ENCODE assay signal across 13 cellular contexts in the genomic region with DNA sequence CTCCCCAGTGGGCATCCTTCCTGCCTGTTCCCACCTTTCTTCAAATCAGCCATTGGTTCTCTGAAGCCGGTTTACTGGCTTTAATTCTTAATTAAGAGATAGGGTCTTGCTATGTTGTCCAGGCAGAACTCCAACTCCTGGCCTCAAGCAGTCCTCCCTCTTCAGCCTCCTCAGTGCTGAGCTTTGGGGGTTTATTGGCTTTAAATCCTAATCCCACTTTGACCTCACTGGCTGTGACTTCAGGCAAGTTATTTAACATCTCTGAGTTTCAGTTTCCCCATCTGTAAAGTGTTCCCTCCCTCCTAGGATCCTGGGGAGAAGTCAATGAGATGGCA. TPM values are rescaled to one million over a fixed set of nuclear protein-coding genes. Genes with fewer than 3 reads are reported as not detected.
A peak's percentile ranks its signal among the peaks of the same experiment; 100 is the strongest.
DNase-seq lines count a peak whose midpoint lies in the region; ATAC-seq, FAIRE-seq and TF ChIP-seq lines count a peak whose summit lies in the region.
"Had no signal": no experiment of that assay in that cellular context is flagged by ENCODE, and none has a peak within 500 bp of the region (broad histone marks: within the 10 kb centered on the region; RNA-seq: fewer than 3 reads in every experiment).

No MANE protein-coding gene starts in this region.

- no peak for FAIRE-seq in kidney (lab: Jason Lieb, UNC)
- FAIRE-seq: A204.1, endometrium, small intestine had no signal

- ATAC-seq in stimulated activated naive CD8-positive, alpha-beta T cell treated with anti-CD3 and anti-CD28 coated beads, Interleukin-15, amount 100 ng/mL, for 72 hours = no peak

- peaks cover 3% of the 10 kb centered on the region for H3K27me3 ChIP-seq in effector memory CD4-positive, alpha-beta T cell (replicated peaks; ENCODE audit: control insufficient read depth, insufficient read depth, low read length, poor library complexity, severe bottlenecking)
- no peaks in the 10 kb centered on the region for H3K27me3 ChIP-seq in HAP-1 (ENCODE audit: low read depth)

- H3K4me3 ChIP-seq in kidney (ENCODE audit: low read length in 2 of 2) (no peak overlapping the region), HAP-1 (no peak overlapping the region)
- H3K4me3 ChIP-seq in effector memory CD4-positive, alpha-beta T cell (ENCODE audit: insufficient read depth, low read depth, low read length, poor library complexity, severe bottlenecking) = no peak overlapping the region
- H3K4me3 ChIP-seq: SJSA1 had no signal

- CTCF ChIA-PET in RWPE1 (lab: Yijun Ruan, JAX) = interaction anchor here (1.0 kb wide), 1 partner anchor 8 kb away, joined by 3 read pairs; no protein-coding TSS in a partner anchor

- peaks cover 3% of the 10 kb centered on the region for H3K36me3 Mint-ChIP-seq in T-helper 2 cell treated with Interferon-gamma antibody and Interleukin-4, amounts not matched to agents 5 μg/mL and 100 μg/mL, for 36 hours (ENCODE audit: low read depth)

- intact Hi-C loops in kidney (cut with DNase I) = no loop called here

- POLR2A ChIA-PET in RWPE1 (lab: Yijun Ruan, JAX; ENCODE audit: low non-redundant PET) = interaction anchor here (1.0 kb wide), 1 partner anchor 14 kb away, joined by 3 read pairs; no protein-coding TSS in a partner anchor

- H3K4me1 ChIP-seq in kidney (ENCODE audit: control insufficient read depth in 1 of 2, insufficient read depth in 1 of 2, low read depth in 1 of 2, low read length in 2 of 2) = peaks cover 38 to 44% of the 10 kb centered on the region in 2 donors
- H3K4me1 ChIP-seq in effector memory CD4-positive, alpha-beta T cell (ENCODE audit: control insufficient read depth, insufficient read depth, low read length, poor library complexity, severe bottlenecking) = peaks cover 31% of the 10 kb centered on the region
- peaks cover 19% of the 10 kb centered on the region for H3K4me1 ChIP-seq in HAP-1

- no peak overlapping the region for H3K9ac ChIP-seq in kidney (ENCODE audit: low read length in 2 of 2)

- no peak for TF ChIP-seq CTCF in RWPE1 (conservative IDR thresholded peaks at IDR 0.05; ENCODE audit: low read depth)
- no peak for TF ChIP-seq CTCF in kidney (IDR thresholded peaks at IDR 0.05; ENCODE audit: borderline replicate concordance, extremely low read depth, insufficient read depth)

- H3K36me3 ChIP-seq in kidney (ENCODE audit: control insufficient read depth in 1 of 2, insufficient read depth in 2 of 2, low read length in 2 of 2) (no peaks in the 10 kb centered on the region), HAP-1 (replicated peaks) (peaks cover 11% of the 10 kb centered on the region)
- H3K36me3 ChIP-seq in effector memory CD4-positive, alpha-beta T cell (ENCODE audit: control insufficient read depth, insufficient read depth, low read length) = no peaks in the 10 kb centered on the region

- in situ Hi-C loops in HAP-1 (cut with MboI; ENCODE audit: low sequenced_read_pairs) = no loop called here

- peaks cover 13% of the 10 kb centered on the region for H3K4me1 Mint-ChIP-seq in T-helper 2 cell treated with Interferon-gamma antibody and Interleukin-4, amounts not matched to agents 5 μg/mL and 100 μg/mL, for 36 hours (ENCODE audit: low read depth)
- peaks cover 46% of the 10 kb centered on the region for H3K4me1 Mint-ChIP-seq in stimulated activated naive CD8-positive, alpha-beta T cell treated with anti-CD3 and anti-CD28 coated beads, Interleukin-15, amount 100 ng/mL, for 72 hours

- peaks cover 18% of the 10 kb centered on the region for H3K27me3 Mint-ChIP-seq in T-helper 2 cell treated with Interferon-gamma antibody and Interleukin-4, amounts not matched to agents 5 μg/mL and 100 μg/mL, for 36 hours (ENCODE audit: low read depth)
- H3K27me3 Mint-ChIP-seq in stimulated activated naive CD8-positive, alpha-beta T cell treated with anti-CD3 and anti-CD28 coated beads, Interleukin-15, amount 100 ng/mL, for 72 hours = peaks cover 18% of the 10 kb centered on the region

- H3K27ac Mint-ChIP-seq in T-helper 2 cell treated with Interferon-gamma antibody and Interleukin-4, amounts not matched to agents 5 μg/mL and 100 μg/mL, for 36 hours = no peak overlapping the region
- no peak overlapping the region for H3K27ac Mint-ChIP-seq in stimulated activated naive CD8-positive, alpha-beta T cell treated with anti-CD3 and anti-CD28 coated beads, Interleukin-15, amount 100 ng/mL, for 72 hours

- DNase-seq in T-helper 2 cell treated with Interferon-gamma antibody and Interleukin-4, amounts not matched to agents 5 μg/mL and 100 μg/mL, for 36 hours (ENCODE audit: low spot score) = no peak
- DNase-seq in T-helper 2 cell (no peak), RWPE1 (ENCODE audit: low spot score) (no peak), kidney (no peak), GM03348 (ENCODE audit: low spot score) (no peak), HAP-1 (ENCODE audit: low spot score in 2 of 2) (no peak)
- no peak for DNase-seq in stimulated activated naive CD8-positive, alpha-beta T cell treated with anti-CD3 and anti-CD28 coated beads, Interleukin-15, amount 100 ng/mL, for 72 hours
- no peak for DNase-seq in effector memory CD4-positive, alpha-beta T cell
- DNase-seq: small intestine had no signal

- H3K27ac ChIP-seq in RWPE1 = peak overlapping the region; percentile 100
- peak overlapping the region; percentile 45 to 95 for H3K27ac ChIP-seq in kidney (ENCODE audit: low read depth in 2 of 2, low read length in 2 of 2)
- H3K27ac ChIP-seq in effector memory CD4-positive, alpha-beta T cell (ENCODE audit: insufficient read depth, low read length, poor library complexity, severe bottlenecking) = no peak overlapping the region
- H3K27ac ChIP-seq: HL-60, SJSA1 had no signal

- no peaks in the 10 kb centered on the region for H3K9me3 Mint-ChIP-seq in T-helper 2 cell treated with Interferon-gamma antibody and Interleukin-4, amounts not matched to agents 5 μg/mL and 100 μg/mL, for 36 hours
- H3K9me3 Mint-ChIP-seq in stimulated activated naive CD8-positive, alpha-beta T cell treated with anti-CD3 and anti-CD28 coated beads, Interleukin-15, amount 100 ng/mL, for 72 hours = no peaks in the 10 kb centered on the region

- H3K9me3 ChIP-seq in kidney (ENCODE audit: control insufficient read depth in 1 of 2, low read length in 2 of 2) (no peaks in the 10 kb centered on the region), HAP-1 (no peaks in the 10 kb centered on the region)
- H3K9me3 ChIP-seq in effector memory CD4-positive, alpha-beta T cell (ENCODE audit: control insufficient read depth, low read length) = no peaks in the 10 kb centered on the region
- H3K9me3 ChIP-seq: SJSA1 had no signal

- peak overlapping the region; percentile 51 for H3K4me3 Mint-ChIP-seq in T-helper 2 cell treated with Interferon-gamma antibody and Interleukin-4, amounts not matched to agents 5 μg/mL and 100 μg/mL, for 36 hours
- peak overlapping the region; percentile 53 to 99 for H3K4me3 Mint-ChIP-seq in stimulated activated naive CD8-positive, alpha-beta T cell treated with anti-CD3 and anti-CD28 coated beads, Interleukin-15, amount 100 ng/mL, for 72 hours

RNA-seq across cellular contexts. Expression of a gene that starts 2.1 kb away (rescaled TPM):
- 16.0 TPM for total RNA-seq in kidney
- polyA plus RNA-seq in kidney (ENCODE audit: insufficient read depth, low read depth, low replicate concordance) = 11.9 TPM

RNA-seq across cellular contexts. Expression of a gene that starts 4.3 kb away (rescaled TPM):
- 539 TPM for total RNA-seq in kidney
- polyA plus RNA-seq in kidney (ENCODE audit: insufficient read depth, low read depth, low replicate concordance) = 916 TPM

RNA-seq across cellular contexts. Expression of a gene that starts 35.6 kb away (rescaled TPM):
- 64.5 TPM for total RNA-seq in kidney
- 17.1 TPM for polyA plus RNA-seq in kidney (ENCODE audit: insufficient read depth, low read depth, low replicate concordance)

RNA-seq across cellular contexts. Expression of a gene that starts 35.9 kb away (rescaled TPM):
- 40.7 TPM for total RNA-seq in kidney
- polyA plus RNA-seq in kidney (ENCODE audit: insufficient read depth, low read depth, low replicate concordance) = 65.1 TPM
